32 cellular contexts compared by ENCODE assay signal in genomic region chr7:131081308-131081707, GRCh38.
"Had no signal": no experiment of that assay in that cellular context is flagged by ENCODE, and none has a peak within 500 bp of the region (broad histone marks: within the 10 kb centered on the region; RNA-seq: fewer than 3 reads in every experiment).

No MANE protein-coding gene starts in this region.

- H3K4me3 Mint-ChIP-seq: activated CD4-positive, alpha-beta memory T cell treated with anti-CD3 and anti-CD28 coated beads for 36 hours; activated CD8-positive, alpha-beta memory T cell treated with anti-CD3 and anti-CD28 coated beads, Interleukin-2, amount 10 ng/mL, durations not matched to agents 7 days and 5 days; activated CD8-positive, alpha-beta T cell treated with anti-CD3 and anti-CD28 coated beads, Interleukin-2, amount 10 ng/mL, durations not matched to agents 7 days and 5 days; activated naive CD4-positive, alpha-beta T cell treated with anti-CD3 and anti-CD28 coated beads for 36 hours; activated naive CD4-positive, alpha-beta T cell treated with anti-CD3 and anti-CD28 coated beads, Interleukin-2, amount 50 U/mL, for 24 hours; activated naive CD8-positive, alpha-beta T cell treated with anti-CD3 and anti-CD28 coated beads for 36 hours; activated naive CD8-positive, alpha-beta T cell treated with anti-CD3 and anti-CD28 coated beads, Interleukin-2, amount 50 U/mL, for 24 hours; activated T-helper 1 cell treated with anti-CD3 and anti-CD28 coated beads, Interleukin-12 subunit alpha, Interleukin-12 subunit beta, Interleukin-2, Interleukin-4 antibody, amounts not matched to agents 30 ng/mL and 10 ng/mL and 1 ng/mL, durations not matched to agents 14 hours and 24 hours and 36 hours; brain; dendritic cell treated with granulocyte-macrophage colony-stimulating factor and Interleukin-4, amounts not matched to agents 40 ng/mL and 50 ng/mL, for 4 days had no signal

- H3K9me3 ChIP-seq: adrenal gland, ascending aorta, breast epithelium, esophagus squamous epithelium, gastroesophageal sphincter, heart right ventricle had no signal

- H3K27me3 Mint-ChIP-seq: activated CD4-positive, alpha-beta memory T cell treated with anti-CD3 and anti-CD28 coated beads for 36 hours; activated CD8-positive, alpha-beta memory T cell treated with anti-CD3 and anti-CD28 coated beads, Interleukin-2, amount 10 ng/mL, durations not matched to agents 7 days and 5 days; activated naive CD4-positive, alpha-beta T cell treated with anti-CD3 and anti-CD28 coated beads, Interleukin-2, amount 50 U/mL, for 24 hours; activated naive CD8-positive, alpha-beta T cell treated with anti-CD3 and anti-CD28 coated beads for 36 hours; activated naive CD8-positive, alpha-beta T cell treated with anti-CD3 and anti-CD28 coated beads, Interleukin-2, amount 50 U/mL, for 24 hours; brain; dendritic cell treated with granulocyte-macrophage colony-stimulating factor and Interleukin-4, amounts not matched to agents 40 ng/mL and 50 ng/mL, for 4 days had no signal

- H3K9me3 Mint-ChIP-seq: activated CD4-positive, alpha-beta memory T cell treated with anti-CD3 and anti-CD28 coated beads for 36 hours; activated naive CD4-positive, alpha-beta T cell treated with anti-CD3 and anti-CD28 coated beads, Interleukin-2, amount 50 U/mL, for 24 hours; activated T-helper 1 cell treated with anti-CD3 and anti-CD28 coated beads, Interleukin-12 subunit alpha, Interleukin-12 subunit beta, Interleukin-2, Interleukin-4 antibody, amounts not matched to agents 30 ng/mL and 10 ng/mL and 1 ng/mL, durations not matched to agents 14 hours and 24 hours and 36 hours; activated T-helper 2 cell treated with anti-CD3 and anti-CD28 coated beads, Interferon-gamma antibody, Interleukin-2, Interleukin-4, amounts not matched to agents 10 μg/mL and 5 μg/mL and 100 μg/mL, durations not matched to agents 14 hours and 24 hours and 36 hours; dendritic cell treated with granulocyte-macrophage colony-stimulating factor and Interleukin-4, amounts not matched to agents 40 ng/mL and 50 ng/mL, for 4 days had no signal

- H3K4me3 ChIP-seq: adrenal gland, ascending aorta, breast epithelium, cardiac muscle cell, coronary artery, esophagus squamous epithelium, gastroesophageal sphincter, heart right ventricle, hepatocyte had no signal

- H3K4me2 ChIP-seq: hepatocyte had no signal

- ATAC-seq: activated CD8-positive, alpha-beta memory T cell treated with anti-CD3 and anti-CD28 coated beads, Interleukin-2, amount 10 ng/mL, durations not matched to agents 7 days and 5 days; activated CD8-positive, alpha-beta T cell treated with anti-CD3 and anti-CD28 coated beads, Interleukin-2, amount 10 ng/mL, durations not matched to agents 7 days and 5 days; activated naive CD8-positive, alpha-beta T cell treated with anti-CD3 and anti-CD28 coated beads, Interleukin-2, amount 50 U/mL, for 24 hours; gastroesophageal sphincter; heart right ventricle had no signal

- H3K27ac Mint-ChIP-seq: activated CD8-positive, alpha-beta memory T cell treated with anti-CD3 and anti-CD28 coated beads, Interleukin-2, amount 10 ng/mL, durations not matched to agents 7 days and 5 days; activated CD8-positive, alpha-beta T cell treated with anti-CD3 and anti-CD28 coated beads, Interleukin-2, amount 10 ng/mL, durations not matched to agents 7 days and 5 days; activated naive CD8-positive, alpha-beta T cell treated with anti-CD3 and anti-CD28 coated beads for 36 hours; activated naive CD8-positive, alpha-beta T cell treated with anti-CD3 and anti-CD28 coated beads, Interleukin-2, amount 50 U/mL, for 24 hours; activated T-helper 1 cell treated with anti-CD3 and anti-CD28 coated beads, Interleukin-12 subunit alpha, Interleukin-12 subunit beta, Interleukin-2, Interleukin-4 antibody, amounts not matched to agents 30 ng/mL and 10 ng/mL and 1 ng/mL, durations not matched to agents 14 hours and 24 hours and 36 hours; activated T-helper 2 cell treated with anti-CD3 and anti-CD28 coated beads, Interferon-gamma antibody, Interleukin-2, Interleukin-4, amounts not matched to agents 10 μg/mL and 5 μg/mL and 100 μg/mL, durations not matched to agents 14 hours and 24 hours and 36 hours; brain; dendritic cell treated with granulocyte-macrophage colony-stimulating factor and Interleukin-4, amounts not matched to agents 40 ng/mL and 50 ng/mL, for 4 days had no signal

- H3K36me3 ChIP-seq: adrenal gland, breast epithelium, cardiac muscle cell had no signal

- DNase-seq: activated CD4-positive, alpha-beta memory T cell treated with anti-CD3 and anti-CD28 coated beads for 36 hours; activated CD4-positive, alpha-beta T cell treated with anti-CD3 and anti-CD28 coated beads for 1 hour; activated CD4-positive, alpha-beta T cell treated with anti-CD3 and anti-CD28 coated beads for 4 hours; activated CD8-positive, alpha-beta memory T cell treated with anti-CD3 and anti-CD28 coated beads, Interleukin-2, amount 10 ng/mL, durations not matched to agents 7 days and 5 days; activated CD8-positive, alpha-beta memory T cell treated with anti-CD3 and anti-CD28 coated beads, Interleukin-2, amount 50 U/mL, for 4 hours; activated CD8-positive, alpha-beta T cell treated with anti-CD3 and anti-CD28 coated beads, Interleukin-2, amount 10 ng/mL, durations not matched to agents 7 days and 5 days; activated effector memory CD4-positive, alpha-beta T cell treated with anti-CD3 and anti-CD28 coated beads, Interleukin-2, amount 50 U/mL, for 16 hours; activated naive CD4-positive, alpha-beta T cell treated with anti-CD3 and anti-CD28 coated beads for 36 hours; activated naive CD8-positive, alpha-beta T cell treated with anti-CD3 and anti-CD28 coated beads for 36 hours; activated naive CD8-positive, alpha-beta T cell treated with anti-CD3 and anti-CD28 coated beads, Interleukin-2, amount 50 U/mL, for 24 hours; activated T-cell treated with anti-CD3 and anti-CD28 coated beads, Interleukin-2, amount 50 U/mL, for 1 hour; activated T-cell treated with anti-CD3 and anti-CD28 coated beads, Interleukin-2, amount 50 U/mL, for 48 hours; adrenal gland; amygdala; central memory CD4-positive, alpha-beta T cell; effector CD4-positive, alpha-beta T cell; esophagus squamous epithelium; foreskin melanocyte; heart right ventricle; T-helper 2 cell had no signal

- H3K27ac ChIP-seq: ascending aorta, cardiac muscle cell, coronary artery, epithelial cell of prostate, esophagus squamous epithelium, gastroesophageal sphincter, heart right ventricle, hepatocyte had no signal

- H2AFZ ChIP-seq: hepatocyte had no signal

- H3K27me3 ChIP-seq: adrenal gland, ascending aorta, breast epithelium, cardiac muscle cell, esophagus squamous epithelium, gastroesophageal sphincter, heart right ventricle, hepatocyte had no signal
